Comparison of ENCODE assay signal across 8 cellular contexts in the genomic region with DNA sequence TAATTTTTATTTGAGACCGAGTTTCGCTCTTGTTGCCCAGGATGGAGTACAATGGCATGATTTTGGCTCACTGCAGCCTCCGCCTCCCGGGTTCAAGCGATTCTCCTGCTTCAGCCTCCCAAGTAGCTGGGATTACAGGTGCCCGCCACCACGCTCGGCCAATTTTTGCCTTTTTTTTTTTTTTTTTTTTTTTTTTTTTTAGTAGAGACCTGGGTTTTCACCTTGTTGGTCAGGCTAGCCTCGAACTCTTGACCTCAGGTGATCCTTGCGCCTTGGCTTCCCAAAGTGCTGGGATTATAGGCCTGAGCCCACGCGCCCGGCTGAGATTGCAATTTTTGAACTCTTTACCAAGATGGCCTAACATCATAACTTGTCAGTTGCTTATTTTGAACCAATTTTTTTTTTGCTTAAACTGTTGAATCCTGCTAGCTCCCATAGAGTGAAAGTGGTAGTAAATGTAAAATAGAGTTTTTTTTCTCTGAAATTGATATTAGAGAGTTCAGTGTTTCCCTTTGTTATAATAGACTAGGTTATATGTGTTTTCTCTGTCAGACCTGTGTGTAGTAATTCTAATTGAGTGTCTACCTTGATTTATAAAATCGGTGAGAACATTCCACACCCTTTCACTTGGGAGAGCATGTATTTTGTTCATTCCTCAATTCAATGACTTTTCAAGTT. TPM values are rescaled to one million over a fixed set of nuclear protein-coding genes. Genes with fewer than 3 reads are reported as not detected.
DNase-seq lines count a peak whose midpoint lies in the region; ATAC-seq and TF ChIP-seq lines count a peak whose summit lies in the region.

No MANE protein-coding gene starts in this region.

- H3K4me3 ChIP-seq in AG04449 (ENCODE audit: low read depth, low read length) (peak overlapping the region; percentile 8; the same call in 1 of the 2 replicates), HUES64 (ENCODE audit: low read length) (peak overlapping the region; percentile 97), body of pancreas (no peak overlapping the region)

- no peaks in the 10 kb centered on the region for H3K9me3 ChIP-seq in HUES64 (ENCODE audit: insufficient read depth, low read depth, low read length)
- no peaks in the 10 kb centered on the region for H3K9me3 ChIP-seq in body of pancreas

- H3K27me3 Mint-ChIP-seq in chondrocyte (ENCODE audit: low read depth) (no peaks in the 10 kb centered on the region), natural killer cell (ENCODE audit: low read depth in 2 of 2) (no peaks in the 10 kb centered on the region)

- POLR2A ChIA-PET in AG04449 (lab: Yijun Ruan, JAX), result no interaction called here

- H3K36me3 Mint-ChIP-seq in chondrocyte (ENCODE audit: low read depth), result peaks cover 7% of the 10 kb centered on the region
- no peaks in the 10 kb centered on the region for H3K36me3 Mint-ChIP-seq in natural killer cell

- H3K4me1 ChIP-seq in HUES64 (ENCODE audit: insufficient read depth, low read length), result peaks cover 26% of the 10 kb centered on the region
- H3K4me1 ChIP-seq in body of pancreas, result peaks cover 56% of the 10 kb centered on the region

- no peaks in the 10 kb centered on the region for H3K9me3 Mint-ChIP-seq in chondrocyte (ENCODE audit: low read depth)
- H3K9me3 Mint-ChIP-seq in natural killer cell, result no peaks in the 10 kb centered on the region

- peaks cover 60% of the 10 kb centered on the region for H3K4me1 Mint-ChIP-seq in chondrocyte (ENCODE audit: low read depth)
- H3K4me1 Mint-ChIP-seq in natural killer cell, result peaks cover 69 to 71% of the 10 kb centered on the region in 2 donors

- intact Hi-C loops in natural killer cell (cut with micrococcal nuclease) (loop anchor here (10.0 kb wide), 1 partner anchor 1183 kb away; the partner anchor contains the start of gene IL6ST), body of pancreas (cut with DNase I) (no loop called here)

- DNase-seq in AG04449 (ENCODE audit: low read depth, low spot score) (no peak), chondrocyte (ENCODE audit: low spot score) (no peak), natural killer cell (no peak), body of pancreas (no peak), kidney tubule cell (ENCODE audit: low spot score) (no peak), NCI-H510A treated with DMSO at 0.1 percent for 48 hours (lab: John Stamatoyannopoulos, UW) (no peak)
- DNase-seq in stimulated activated CD4-positive, alpha-beta T cell treated with anti-CD3 and anti-CD28 coated beads, Interleukin-15, amount 100 ng/mL, for 24 hours, result no peak

- H3K27me3 ChIP-seq in HUES64 (ENCODE audit: insufficient read depth, low read length) (no peaks in the 10 kb centered on the region), body of pancreas (no peaks in the 10 kb centered on the region)

- peak overlapping the region; percentile 95 for H3K4me3 Mint-ChIP-seq in chondrocyte (ENCODE audit: unreplicated experiment)
- peak overlapping the region; percentile 98 for H3K4me3 Mint-ChIP-seq in natural killer cell

- TF ChIP-seq CTCF in AG04449 (IDR thresholded peaks at IDR 0.05; ENCODE audit: insufficient read depth, low read length, missing control alignments), result no peak
- no peak for TF ChIP-seq CTCF in chondrocyte (IDR thresholded peaks at IDR 0.05)
- TF ChIP-seq CTCF in natural killer cell (IDR thresholded peaks at IDR 0.05), result no peak
- no peak for TF ChIP-seq CTCF in body of pancreas (IDR thresholded peaks at IDR 0.05)

- no peak overlapping the region for H3K9ac ChIP-seq in HUES64 (ENCODE audit: low read depth, low read length)

- H3K36me3 ChIP-seq in HUES64 (ENCODE audit: insufficient read depth, low read length), result peaks cover 32% of the 10 kb centered on the region
- H3K36me3 ChIP-seq in body of pancreas (replicated peaks in 1 of 2; ENCODE audit: insufficient read depth in 1 of 2, low read depth in 2 of 2), result no peaks in the 10 kb centered on the region

- WGBS in HUES64, result 92% methylated on average over 12 of the region's 14 CpGs
- 82 to 90% methylated on average over 13 to 14 of the region's 14 CpGs for WGBS in body of pancreas, 2 donors

- H3K27ac Mint-ChIP-seq in chondrocyte (ENCODE audit: unreplicated experiment) (peak overlapping the region; percentile 96), natural killer cell (peak overlapping the region; percentile 76 to 98)

- TF ChIP-seq POLR2A in body of pancreas (IDR thresholded peaks at IDR 0.05), result no peak

- H3K27ac ChIP-seq in HUES64 (ENCODE audit: low read depth, low read length), result no peak overlapping the region
- H3K27ac ChIP-seq in body of pancreas, result peak overlapping the region in 2 of 4 donors; percentile 25 to 28

- ATAC-seq in natural killer cell (no peak), body of pancreas (no peak)

- CTCF ChIA-PET in AG04449 (lab: Yijun Ruan, JAX), result interaction anchor here (1.6 kb wide), 1 partner anchor 277 kb away, joined by 4 read pairs; no protein-coding TSS in a partner anchor

RNA-seq across cellular contexts. Expression of gene GPBP1, which starts 3.8 kb away (rescaled TPM):
- 68.5 TPM for polyA plus RNA-seq in HUES64 (2013, experiment 1 of 2)
- polyA plus RNA-seq in HUES64 (2013, experiment 2 of 2), result 85.0 TPM
- total RNA-seq in chondrocyte, result 40.7 to 49.3 TPM (median 45.6 TPM) in 3 replicates
- total RNA-seq in natural killer cell, result 100 to 1,000 TPM; 104 to 130 (median 118) TPM
- 10 to 100 TPM; 53.2 to 67.2 TPM for total RNA-seq in body of pancreas

Comparison
In these comparisons a context has a peak if more than half of its experiments do, and no peak if none do; other contexts are left out.
1. H3K4me3 ChIP-seq: peak in AG04449 (single experiment) and HUES64 (single experiment); none in body of pancreas (0 of 2).